ENCODE assay signal across 25 cellular contexts in genomic region chr6:155165029-155165710, GRCh38.
A peak's percentile ranks its signal among the peaks of the same experiment; 100 is the strongest.
DNase-seq lines count a peak whose midpoint lies in the region; ATAC-seq, FAIRE-seq and TF ChIP-seq lines count a peak whose summit lies in the region.
"Had no signal": no experiment of that assay in that cellular context is flagged by ENCODE, and none has a peak within 500 bp of the region (broad histone marks: within the 10 kb centered on the region; RNA-seq: fewer than 3 reads in every experiment).

No MANE protein-coding gene starts in this region.

- H3K27me3 Mint-ChIP-seq in activated naive CD8-positive, alpha-beta T cell treated with anti-CD3 and anti-CD28 coated beads, Interleukin-2, amount 10 ng/mL, durations not matched to agents 7 days and 5 days = peaks cover 1% of the 10 kb centered on the region
- H3K27me3 Mint-ChIP-seq in activated naive CD8-positive, alpha-beta T cell treated with anti-CD3 and anti-CD28 coated beads, Interleukin-2, amount 50 U/mL, for 24 hours = no peaks in the 10 kb centered on the region
- H3K27me3 Mint-ChIP-seq in WTC11 (ENCODE audit: low read depth) (no peaks in the 10 kb centered on the region), type B pancreatic cell (no peaks in the 10 kb centered on the region)

- no peak overlapping the region for H3K4me3 Mint-ChIP-seq in activated naive CD8-positive, alpha-beta T cell treated with anti-CD3 and anti-CD28 coated beads, Interleukin-2, amount 10 ng/mL, durations not matched to agents 7 days and 5 days
- H3K4me3 Mint-ChIP-seq in activated naive CD8-positive, alpha-beta T cell treated with anti-CD3 and anti-CD28 coated beads, Interleukin-2, amount 50 U/mL, for 24 hours = no peak overlapping the region
- H3K4me3 Mint-ChIP-seq in WTC11 (no peak overlapping the region), type B pancreatic cell (no peak overlapping the region)
- H3K4me3 Mint-ChIP-seq: CD8-positive, alpha-beta memory T cell; GM23338 had no signal

- FAIRE-seq in H54 (lab: Jason Lieb, UNC) = no peak
- FAIRE-seq: A204.1 had no signal

- peak overlapping the region; percentile 30 for H3K27ac Mint-ChIP-seq in activated naive CD8-positive, alpha-beta T cell treated with anti-CD3 and anti-CD28 coated beads, Interleukin-2, amount 10 ng/mL, durations not matched to agents 7 days and 5 days
- no peak overlapping the region for H3K27ac Mint-ChIP-seq in activated naive CD8-positive, alpha-beta T cell treated with anti-CD3 and anti-CD28 coated beads, Interleukin-2, amount 50 U/mL, for 24 hours
- H3K27ac Mint-ChIP-seq in WTC11 = peak overlapping the region; percentile 52; the same call in 1 of the 2 replicates
- H3K27ac Mint-ChIP-seq in type B pancreatic cell = peak overlapping the region; percentile 35
- H3K27ac Mint-ChIP-seq: CD8-positive, alpha-beta memory T cell; GM23338 had no signal

- H3K4me1 Mint-ChIP-seq in activated naive CD8-positive, alpha-beta T cell treated with anti-CD3 and anti-CD28 coated beads, Interleukin-2, amount 10 ng/mL, durations not matched to agents 7 days and 5 days = peaks cover 7% of the 10 kb centered on the region
- peaks cover 21% of the 10 kb centered on the region for H3K4me1 Mint-ChIP-seq in activated naive CD8-positive, alpha-beta T cell treated with anti-CD3 and anti-CD28 coated beads, Interleukin-2, amount 50 U/mL, for 24 hours
- H3K4me1 Mint-ChIP-seq in WTC11 = peaks cover 10% of the 10 kb centered on the region; the same call in 1 of the 2 replicates
- no peaks in the 10 kb centered on the region for H3K4me1 Mint-ChIP-seq in type B pancreatic cell (ENCODE audit: unreplicated experiment)

- ATAC-seq in activated naive CD8-positive, alpha-beta T cell treated with anti-CD3 and anti-CD28 coated beads, Interleukin-2, amount 10 ng/mL, durations not matched to agents 7 days and 5 days (ENCODE audit: low read depth) = no peak
- no peak for ATAC-seq in activated naive CD8-positive, alpha-beta T cell treated with anti-CD3 and anti-CD28 coated beads, Interleukin-2, amount 50 U/mL, for 24 hours
- peak; percentile 56 for ATAC-seq in HG02870 (IDR thresholded peaks at IDR 0.05; ENCODE audit: unreplicated experiment)
- ATAC-seq in WTC11 = no peak
- ATAC-seq: GM23338 had no signal

- no peak for TF ChIP-seq CTCF in WTC11 (IDR thresholded peaks at IDR 0.05)
- no peak for TF ChIP-seq CTCF in type B pancreatic cell (conservative IDR thresholded peaks at IDR 0.05)

- CTCF ChIA-PET in WTC11 (lab: Charles Lee) = interaction anchor here (1.3 to 2.6 kb wide), 4 partner anchors 11 to 489 kb away, joined by 3 to 11 read pairs (median 5); no protein-coding TSS in a partner anchor

- no peak for TF ChIP-seq POLR2A in H54 (IDR thresholded peaks at IDR 0.05; ENCODE audit: low read depth, low read length)

- POLR2A ChIA-PET in activated naive CD8-positive, alpha-beta T cell treated with anti-CD3 and anti-CD28 coated beads, Interleukin-2, amount 10 ng/mL, durations not matched to agents 7 days and 5 days (lab: Charles Lee) = interaction anchor here (1.1 kb wide), 1 partner anchor 11 kb away, joined by 4 read pairs; no protein-coding TSS in a partner anchor
- POLR2A ChIA-PET in WTC11 (lab: Charles Lee) = no interaction called here

- H3K9me3 Mint-ChIP-seq in activated naive CD8-positive, alpha-beta T cell treated with anti-CD3 and anti-CD28 coated beads, Interleukin-2, amount 10 ng/mL, durations not matched to agents 7 days and 5 days = peaks cover 8% of the 10 kb centered on the region
- peaks cover 8% of the 10 kb centered on the region for H3K9me3 Mint-ChIP-seq in activated naive CD8-positive, alpha-beta T cell treated with anti-CD3 and anti-CD28 coated beads, Interleukin-2, amount 50 U/mL, for 24 hours
- H3K9me3 Mint-ChIP-seq in WTC11 (peaks cover 9% of the 10 kb centered on the region; the same call in 1 of the 2 replicates), type B pancreatic cell (no peaks in the 10 kb centered on the region)
- H3K9me3 Mint-ChIP-seq: CD8-positive, alpha-beta memory T cell had no signal

- no peak for DNase-seq in activated naive CD8-positive, alpha-beta T cell treated with anti-CD3 and anti-CD28 coated beads, Interleukin-2, amount 10 ng/mL, durations not matched to agents 7 days and 5 days
- no peak for DNase-seq in activated naive CD8-positive, alpha-beta T cell treated with anti-CD3 and anti-CD28 coated beads, Interleukin-2, amount 50 U/mL, for 24 hours
- no peak for DNase-seq in WTC11 (ENCODE audit: low spot score)
- no peak for DNase-seq in type B pancreatic cell (ENCODE audit: extremely low spot score, unreplicated experiment)
- no peak for DNase-seq in T-helper 9 cell
- DNase-seq in NCI-H2029 treated with DMSO at 0.1 percent for 48 hours (lab: John Stamatoyannopoulos, UW) = no peak
- DNase-seq in H54 (ENCODE audit: insufficient read length, low spot score) = no peak
- DNase-seq: Calu3; CD8-positive, alpha-beta memory T cell; DMS153; GF-D8; HCEC 1CT; KBM-7; MM.1S; NCI-H1092 treated with DMSO at 0.1 percent for 48 hours; NCI-H1436 treated with DMSO at 0.1 percent for 48 hours; NCI-H1930; NCI-H2227 treated with DMSO at 0.1 percent for 48 hours; NCI-H510A; NCI-H748 treated with DMSO at 0.1 percent for 48 hours; NK-92 treated with Interleukin-12 subunit alpha and Interleukin-12 subunit beta, amount 100 ng/mL, for 24 hours; SJCRH30 had no signal

- H3K36me3 Mint-ChIP-seq in activated naive CD8-positive, alpha-beta T cell treated with anti-CD3 and anti-CD28 coated beads, Interleukin-2, amount 10 ng/mL, durations not matched to agents 7 days and 5 days = peaks cover 9% of the 10 kb centered on the region
- peaks cover 52% of the 10 kb centered on the region for H3K36me3 Mint-ChIP-seq in activated naive CD8-positive, alpha-beta T cell treated with anti-CD3 and anti-CD28 coated beads, Interleukin-2, amount 50 U/mL, for 24 hours (ENCODE audit: low read depth)
- H3K36me3 Mint-ChIP-seq in WTC11 (peaks cover 8% of the 10 kb centered on the region), type B pancreatic cell (no peaks in the 10 kb centered on the region)

TF ChIP-seq in WTC11, 78 proteins besides CTCF, POLR2A, EP300 and RAD21:
- TF ChIP-seq ZNF121 (CRISPR knock-in tag; IDR thresholded peaks at IDR 0.05) (peak; percentile 56; the same call in 1 of the 2 replicates), NFE2L1 (CRISPR knock-in tag; IDR thresholded peaks at IDR 0.05) (no peak)
